12 cellular contexts compared by ENCODE assay signal in genomic region chr17:19650826-19651225, GRCh38. TPM values are rescaled to one million over a fixed set of nuclear protein-coding genes. Genes with fewer than 3 reads are reported as not detected.
A peak's percentile ranks its signal among the peaks of the same experiment; 100 is the strongest.
DNase-seq lines count a peak whose midpoint lies in the region; ATAC-seq and TF ChIP-seq lines count a peak whose summit lies in the region.
"Had no signal": no experiment of that assay in that cellular context is flagged by ENCODE, and none has a peak within 500 bp of the region (broad histone marks: within the 10 kb centered on the region; RNA-seq: fewer than 3 reads in every experiment).

No MANE protein-coding gene starts in this region.

- ATAC-seq in upper lobe of left lung (ENCODE audit: low FRiP score in 2 of 2): no peak
- ATAC-seq: K562; stimulated activated naive CD8-positive, alpha-beta T cell treated with anti-CD3 and anti-CD28 coated beads, Interleukin-15, Interleukin-2, amounts not matched to agents 100 U/mL and 50 U/mL, for 24 hours had no signal

- H3K4me1 ChIP-seq in upper lobe of left lung: peaks cover 42 to 54% (median 49%) of the 10 kb centered on the region in 4 donors

- peaks cover 6 to 35% (median 19%) of the 10 kb centered on the region in 4 donors for H3K36me3 ChIP-seq in upper lobe of left lung

- no peak for TF ChIP-seq POLR2A in upper lobe of left lung (IDR thresholded peaks at IDR 0.05)

- TF ChIP-seq CTCF in upper lobe of left lung (IDR thresholded peaks at IDR 0.05): no peak

- H3K4me1 Mint-ChIP-seq in activated T-cell treated with anti-CD3 and anti-CD28 coated beads, Interleukin-2, amount 50 U/mL, for 24 hours (ENCODE audit: low read depth): peaks cover 44% of the 10 kb centered on the region

- H3K36me3 Mint-ChIP-seq in activated T-cell treated with anti-CD3 and anti-CD28 coated beads, Interleukin-2, amount 50 U/mL, for 24 hours (ENCODE audit: low read depth): peaks cover 35% of the 10 kb centered on the region

- DNase-seq in activated T-cell treated with anti-CD3 and anti-CD28 coated beads, Interleukin-2, amount 50 U/mL, for 24 hours: no peak
- DNase-seq in activated T-cell treated with anti-CD3 and anti-CD28 coated beads, Interleukin-2, amount 50 U/mL, for 1 hour: no peak
- DNase-seq in amniotic epithelial cell (ENCODE audit: low read depth) (peak; percentile 54), kidney tubule cell (ENCODE audit: low spot score) (peak; percentile 13), upper lobe of left lung (no peak), globus pallidus (ENCODE audit: low spot score) (no peak), SIG-M5 treated with dmso at 0.1 percent for 504 hours (lab: John Stamatoyannopoulos, UW; ENCODE audit: unreplicated experiment) (no peak)
- DNase-seq in activated CD4-positive, alpha-beta T cell treated with anti-CD3 and anti-CD28 coated beads, Interleukin-2, amount 50 U/mL, for 1 hour: no peak
- DNase-seq: activated CD4-positive, alpha-beta T cell treated with anti-CD3 and anti-CD28 coated beads for 4 hours; sigmoid colon; stimulated activated naive CD8-positive, alpha-beta T cell treated with anti-CD3 and anti-CD28 coated beads, Interleukin-15, Interleukin-2, amounts not matched to agents 100 U/mL and 50 U/mL, for 24 hours had no signal

- H3K27me3 Mint-ChIP-seq in activated T-cell treated with anti-CD3 and anti-CD28 coated beads, Interleukin-2, amount 50 U/mL, for 24 hours: peaks cover 2% of the 10 kb centered on the region

- H3K9me3 ChIP-seq in upper lobe of left lung: no peaks in the 10 kb centered on the region
- H3K9me3 ChIP-seq: sigmoid colon had no signal

- no peaks in the 10 kb centered on the region for H3K9me3 Mint-ChIP-seq in activated T-cell treated with anti-CD3 and anti-CD28 coated beads, Interleukin-2, amount 50 U/mL, for 24 hours

- 73 to 75% methylated on average over 1 of the region's 1 CpG for WGBS in upper lobe of left lung, 2 donors

- no peak overlapping the region for H3K27ac Mint-ChIP-seq in activated T-cell treated with anti-CD3 and anti-CD28 coated beads, Interleukin-2, amount 50 U/mL, for 24 hours

- no peak overlapping the region for H3K27ac ChIP-seq in upper lobe of left lung

- H3K4me3 Mint-ChIP-seq in activated T-cell treated with anti-CD3 and anti-CD28 coated beads, Interleukin-2, amount 50 U/mL, for 24 hours: peak overlapping the region; percentile 10

- no peaks in the 10 kb centered on the region for H3K27me3 ChIP-seq in upper lobe of left lung
- H3K27me3 ChIP-seq: sigmoid colon had no signal

- TF ChIP-seq EP300 in upper lobe of left lung (IDR thresholded peaks at IDR 0.05): no peak

- H3K4me3 ChIP-seq in upper lobe of left lung: peak overlapping the region in 3 of 4 donors; percentile 81 to 96 (median 89)
- H3K4me3 ChIP-seq: K562 had no signal

RNA-seq across cellular contexts. Expression of gene ALDH3A2, which starts 2.3 kb away (rescaled TPM):
- 100 to 1,000 TPM; 116 to 313 (median 194) TPM for total RNA-seq in upper lobe of left lung

Comparison
In these comparisons a context has a peak if more than half of its experiments do, and no peak if none do; other contexts are left out.
1. DNase-seq: peak in amniotic epithelial cell (single experiment) and kidney tubule cell (single experiment); none in activated T-cell treated with anti-CD3 and anti-CD28 coated beads, Interleukin-2, amount 50 U/mL, for 24 hours (single experiment), activated T-cell treated with anti-CD3 and anti-CD28 coated beads, Interleukin-2, amount 50 U/mL, for 1 hour (single experiment), upper lobe of left lung (0 of 2), activated CD4-positive, alpha-beta T cell treated with anti-CD3 and anti-CD28 coated beads, Interleukin-2, amount 50 U/mL, for 1 hour (single experiment), globus pallidus (single experiment) and SIG-M5 treated with dmso at 0.1 percent for 504 hours (single experiment).